Comparison of ENCODE assay signal across 2 cellular contexts in the genomic region with DNA sequence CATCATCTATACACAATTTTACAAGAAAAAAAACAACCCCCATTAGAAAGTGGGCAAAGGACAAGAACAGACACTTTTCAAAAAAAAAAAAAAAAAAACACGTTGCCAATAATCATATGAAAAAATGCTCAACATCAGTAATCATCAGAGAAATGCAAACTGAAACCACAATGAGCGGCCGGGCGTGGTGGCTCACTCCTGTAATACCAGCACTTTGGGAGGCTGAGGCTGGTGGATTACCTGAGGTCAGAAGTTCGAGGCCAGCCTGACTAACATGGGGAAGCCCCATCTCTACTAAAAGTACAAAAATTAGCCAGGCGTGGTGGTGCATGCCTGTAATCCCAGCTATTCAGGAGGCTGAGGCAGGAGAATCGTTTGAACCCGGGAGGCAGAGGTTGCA. TPM values are rescaled to one million over a fixed set of nuclear protein-coding genes. Genes with fewer than 3 reads are reported as not detected.
"Had no signal": no experiment of that assay in that cellular context is flagged by ENCODE, and none has a peak within 500 bp of the region (broad histone marks: within the 10 kb centered on the region; RNA-seq: fewer than 3 reads in every experiment).

No MANE protein-coding gene starts in this region.

RNA-seq across cellular contexts. Expression of a gene that starts 39.5 kb away (rescaled TPM):
- total RNA-seq: naive thymus-derived CD8-positive, alpha-beta T cell had no signal
- polyA plus RNA-seq: immature natural killer cell; naive thymus-derived CD8-positive, alpha-beta T cell had no signal
